In the genomic region with DNA sequence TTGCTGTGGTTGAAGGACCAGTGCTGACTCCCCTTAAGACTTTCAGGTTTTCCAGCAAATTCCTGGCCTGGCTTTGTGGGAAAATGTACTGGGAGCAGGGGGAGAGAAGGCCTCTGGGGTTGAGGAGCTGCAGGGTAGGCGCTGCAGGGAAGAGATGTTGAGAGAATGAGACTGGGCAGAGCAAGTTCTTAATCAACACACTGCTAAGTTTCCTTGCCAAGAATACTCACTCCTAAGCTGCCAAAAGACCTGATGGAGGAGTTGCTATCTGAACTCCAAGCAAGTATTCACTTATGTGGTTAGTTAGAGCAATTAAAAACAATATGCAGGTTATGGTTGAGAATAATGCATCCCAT, we compare ENCODE assay signal across 27 cellular contexts.
DNase-seq lines count a peak whose midpoint lies in the region; ATAC-seq and TF ChIP-seq lines count a peak whose summit lies in the region.
"Had no signal": no experiment of that assay in that cellular context is flagged by ENCODE, and none has a peak within 500 bp of the region (broad histone marks: within the 10 kb centered on the region; RNA-seq: fewer than 3 reads in every experiment).

No MANE protein-coding gene starts in this region.

- H3K36me3 Mint-ChIP-seq in activated CD4-positive, alpha-beta memory T cell treated with anti-CD3 and anti-CD28 coated beads for 36 hours = no peaks in the 10 kb centered on the region
- H3K36me3 Mint-ChIP-seq: activated naive CD8-positive, alpha-beta T cell had no signal

- no peak for TF ChIP-seq CTCF in VCaP (conservative IDR thresholded peaks at IDR 0.05)
- no peak for TF ChIP-seq CTCF in gastroesophageal sphincter (IDR thresholded peaks at IDR 0.05)

- H3K9me3 ChIP-seq in gastroesophageal sphincter (no peaks in the 10 kb centered on the region), stomach smooth muscle (ENCODE audit: control insufficient read depth in 2 of 2, low read length in 2 of 2) (no peaks in the 10 kb centered on the region)
- H3K9me3 ChIP-seq: BLaER1 treated with 17β-estradiol and CSF1 and Interleukin-3, amounts not matched to agents 10 nM and 100 nM; esophagus muscularis mucosa; Peyer's patch; upper lobe of left lung had no signal

- H3K27ac ChIP-seq in VCaP (peak overlapping the region; percentile 70), gastroesophageal sphincter (peak overlapping the region in 2 of 4 donors; percentile 36 to 51), stomach smooth muscle (ENCODE audit: low read length) (peak overlapping the region; percentile 41)
- H3K27ac ChIP-seq: BLaER1 treated with 17β-estradiol and CSF1 and Interleukin-3, amounts not matched to agents 10 nM and 100 nM; dorsolateral prefrontal cortex; Peyer's patch; upper lobe of left lung had no signal

- TF ChIP-seq EP300 in gastroesophageal sphincter (IDR thresholded peaks at IDR 0.05) = no peak

- ATAC-seq in gastroesophageal sphincter = peak; percentile 14
- ATAC-seq: activated CD4-positive, alpha-beta T cell treated with anti-CD3 and anti-CD28 coated beads for 36 hours; sciatic nerve had no signal

- no peak overlapping the region for H3K4me3 Mint-ChIP-seq in activated CD4-positive, alpha-beta memory T cell treated with anti-CD3 and anti-CD28 coated beads for 36 hours
- H3K4me3 Mint-ChIP-seq: activated CD4-positive, alpha-beta T cell treated with anti-CD3 and anti-CD28 coated beads for 36 hours; activated naive CD8-positive, alpha-beta T cell had no signal

- H3K27me3 ChIP-seq in gastroesophageal sphincter (no peaks in the 10 kb centered on the region), stomach smooth muscle (ENCODE audit: control insufficient read depth in 1 of 2, insufficient read depth in 2 of 2, low read length in 2 of 2) (no peaks in the 10 kb centered on the region)
- H3K27me3 ChIP-seq: BLaER1 treated with 17β-estradiol and CSF1 and Interleukin-3, amounts not matched to agents 10 nM and 100 nM; dorsolateral prefrontal cortex; esophagus muscularis mucosa; Peyer's patch; upper lobe of left lung had no signal

- H3K36me3 ChIP-seq in gastroesophageal sphincter (no peaks in the 10 kb centered on the region), stomach smooth muscle (ENCODE audit: control insufficient read depth in 2 of 2, insufficient read depth in 2 of 2, low read length in 2 of 2) (no peaks in the 10 kb centered on the region)
- H3K36me3 ChIP-seq: BLaER1 treated with 17β-estradiol and CSF1 and Interleukin-3, amounts not matched to agents 10 nM and 100 nM; esophagus muscularis mucosa; Peyer's patch; upper lobe of left lung had no signal

- H3K9ac ChIP-seq in stomach smooth muscle (ENCODE audit: low read length in 2 of 2) = no peak overlapping the region
- H3K9ac ChIP-seq: BLaER1 treated with 17β-estradiol and CSF1 and Interleukin-3, amounts not matched to agents 10 nM and 100 nM had no signal

- CTCF ChIA-PET in activated CD4-positive, alpha-beta memory T cell treated with anti-CD3 and anti-CD28 coated beads for 36 hours (lab: Charles Lee) = no interaction called here

- DNase-seq in midbrain (lab: John Stamatoyannopoulos, UW) (peak; percentile 27), inferior parietal cortex (ENCODE audit: extremely low spot score) (no peak), DMS114 treated with DMSO at 0.1 percent for 48 hours (lab: John Stamatoyannopoulos, UW; ENCODE audit: unreplicated experiment) (no peak)
- no peak for DNase-seq in activated CD4-positive, alpha-beta memory T cell treated with anti-CD3 and anti-CD28 coated beads for 36 hours
- DNase-seq: activated CD4-positive, alpha-beta T cell treated with anti-CD3 and anti-CD28 coated beads for 36 hours; activated effector memory CD4-positive, alpha-beta T cell treated with anti-CD3 and anti-CD28 coated beads, Interleukin-2, amount 50 U/mL, for 16 hours; activated T-cell treated with anti-CD3 and anti-CD28 coated beads for 4 hours; cerebellar nuclear complex; DMS53; foreskin fibroblast; Kasumi-1; NCI-H1417; NCI-H2029 treated with DMSO at 0.1 percent for 48 hours; NCI-H226; NCI-H748 treated with DMSO at 0.1 percent for 48 hours; Peyer's patch; stimulated activated CD4-positive, alpha-beta T cell treated with anti-CD3 and anti-CD28 coated beads, Interleukin-4, amount 100 ng/mL, for 1 hour; SW 1271; upper lobe of left lung had no signal

- H3K27ac Mint-ChIP-seq in activated CD4-positive, alpha-beta memory T cell treated with anti-CD3 and anti-CD28 coated beads for 36 hours = no peak overlapping the region
- H3K27ac Mint-ChIP-seq: activated CD4-positive, alpha-beta T cell treated with anti-CD3 and anti-CD28 coated beads for 36 hours; activated naive CD8-positive, alpha-beta T cell had no signal

- WGBS in gastroesophageal sphincter (ENCODE audit: low coverage in 1 of 2), 2 donors = no CpG with 5 or more reads among the region's 1 CpG

- no peak overlapping the region for H3K4me3 ChIP-seq in gastroesophageal sphincter
- peak overlapping the region in 1 of 2 donors; percentile 22 for H3K4me3 ChIP-seq in stomach smooth muscle (ENCODE audit: low read length in 2 of 2)
- H3K4me3 ChIP-seq: BLaER1 treated with 17β-estradiol and CSF1 and Interleukin-3, amounts not matched to agents 10 nM and 100 nM; dorsolateral prefrontal cortex; esophagus muscularis mucosa; Peyer's patch; upper lobe of left lung had no signal

- intact Hi-C loops in activated CD4-positive, alpha-beta memory T cell treated with anti-CD3 and anti-CD28 coated beads for 36 hours (cut with micrococcal nuclease) = no loop called here

- H3K4me1 ChIP-seq in gastroesophageal sphincter = peaks cover 3 to 53% (median 3%) of the 10 kb centered on the region in 3 donors
- peaks cover 20% of the 10 kb centered on the region for H3K4me1 ChIP-seq in stomach smooth muscle (ENCODE audit: control insufficient read depth, insufficient read depth, low read length)

- no peak for TF ChIP-seq POLR2A in gastroesophageal sphincter (IDR thresholded peaks at IDR 0.05)

- no peaks in the 10 kb centered on the region for H3K4me1 Mint-ChIP-seq in activated CD4-positive, alpha-beta memory T cell treated with anti-CD3 and anti-CD28 coated beads for 36 hours (ENCODE audit: low read depth)
- H3K4me1 Mint-ChIP-seq: activated CD4-positive, alpha-beta T cell treated with anti-CD3 and anti-CD28 coated beads for 36 hours had no signal

- H3K27me3 Mint-ChIP-seq in activated CD4-positive, alpha-beta memory T cell treated with anti-CD3 and anti-CD28 coated beads for 36 hours = peaks cover 3% of the 10 kb centered on the region

- H3K9me3 Mint-ChIP-seq in activated CD4-positive, alpha-beta memory T cell treated with anti-CD3 and anti-CD28 coated beads for 36 hours = no peaks in the 10 kb centered on the region

- POLR2A ChIA-PET in activated CD4-positive, alpha-beta memory T cell treated with anti-CD3 and anti-CD28 coated beads for 36 hours (lab: Charles Lee) = no interaction called here
